29 cellular contexts compared by ENCODE assay signal in the genomic region with DNA sequence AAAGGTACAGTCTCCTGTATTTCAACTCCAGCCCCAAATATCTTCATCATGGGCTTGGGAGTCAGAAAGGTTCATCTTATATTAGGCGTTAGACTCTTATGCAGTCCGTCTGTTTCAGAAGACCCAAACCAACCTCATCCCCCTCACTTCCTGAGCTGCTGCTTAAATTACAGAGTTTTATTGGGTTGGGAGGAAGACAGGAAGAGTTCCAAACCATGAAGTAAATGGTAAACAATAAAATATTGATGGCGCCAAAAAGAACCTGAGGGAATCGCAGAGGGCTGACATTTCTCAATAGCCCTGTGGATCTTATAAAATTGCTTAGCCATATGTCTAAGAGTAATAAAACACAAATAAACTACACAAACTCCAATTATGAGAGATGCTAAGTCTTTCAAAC.
"Had no signal": no experiment of that assay in that cellular context is flagged by ENCODE, and none has a peak within 500 bp of the region (broad histone marks: within the 10 kb centered on the region; RNA-seq: fewer than 3 reads in every experiment).

No MANE protein-coding gene starts in this region.

- H3K4me1 Mint-ChIP-seq: activated CD4-positive, alpha-beta T cell treated with anti-CD3 and anti-CD28 coated beads, Interleukin-2, amount 10 ng/mL, durations not matched to agents 24 days and 14 days; activated T-helper 17 cell treated with anti-CD3 and anti-CD28 coated beads, Interleukin-2, amount 50 U/mL, for 72 hours had no signal

- H3K27ac Mint-ChIP-seq: activated B cell treated with CpG ODN at 0.5 μM for 24 hours; activated CD4-positive, alpha-beta T cell treated with anti-CD3 and anti-CD28 coated beads, Interleukin-2, amount 10 ng/mL, durations not matched to agents 24 days and 14 days; activated naive CD4-positive, alpha-beta T cell treated with anti-CD3 and anti-CD28 coated beads for 36 hours; activated naive CD8-positive, alpha-beta T cell; activated T-helper 17 cell treated with anti-CD3 and anti-CD28 coated beads, Interleukin-2, amount 50 U/mL, for 72 hours; T-helper 17 cell had no signal

- H3K27me3 ChIP-seq: brain microvascular endothelial cell, cardiac muscle cell, MG63, Peyer's patch, SJSA1 had no signal

- H3K4me3 Mint-ChIP-seq: activated B cell treated with CpG ODN at 0.5 μM for 24 hours; activated CD4-positive, alpha-beta T cell treated with anti-CD3 and anti-CD28 coated beads, Interleukin-2, amount 10 ng/mL, durations not matched to agents 24 days and 14 days; activated naive CD4-positive, alpha-beta T cell treated with anti-CD3 and anti-CD28 coated beads for 36 hours; activated naive CD8-positive, alpha-beta T cell; activated T-helper 17 cell treated with anti-CD3 and anti-CD28 coated beads, Interleukin-2, amount 50 U/mL, for 72 hours; T-helper 17 cell had no signal

- H3K4me1 ChIP-seq: Peyer's patch, SJSA1 had no signal

- H3K27ac ChIP-seq: brain microvascular endothelial cell, cardiac muscle cell, Peyer's patch, RWPE1, SJSA1 had no signal

- H3K4me3 ChIP-seq: cardiac muscle cell, Peyer's patch, SJSA1 had no signal

- H3K36me3 Mint-ChIP-seq: activated naive CD8-positive, alpha-beta T cell had no signal

- DNase-seq: activated B cell treated with CpG ODN at 0.5 μM for 24 hours; activated CD4-positive, alpha-beta T cell treated with anti-CD3 and anti-CD28 coated beads for 1 hour; activated CD4-positive, alpha-beta T cell treated with anti-CD3 and anti-CD28 coated beads, Interleukin-2, amount 10 ng/mL, durations not matched to agents 24 days and 14 days; activated CD4-positive, alpha-beta T cell treated with anti-CD3 and anti-CD28 coated beads, Interleukin-2, amount 50 U/mL, for 48 hours; activated CD8-positive, alpha-beta memory T cell treated with anti-CD3 and anti-CD28 coated beads for 24 hours; activated gamma-delta T cell; activated naive CD4-positive, alpha-beta T cell treated with anti-CD3 and anti-CD28 coated beads for 36 hours; activated T-cell treated with anti-CD3 and anti-CD28 coated beads, Interleukin-2, amount 50 U/mL, for 48 hours; amygdala; brain microvascular endothelial cell; KG1; MG63; MV-4-11; NCI-H1105; NCI-H1436; NCI-H1694 treated with DMSO at 0.1 percent for 48 hours; NCI-H2081; NCI-H510A treated with DMSO at 0.1 percent for 48 hours; NCI-H69; NK-92 treated with Interleukin-12 subunit alpha and Interleukin-12 subunit beta, amount 100 ng/mL, for 24 hours; Peyer's patch; Right ventricle myocardium superior; T-helper 17 cell; T-helper 9 cell had no signal

- H3K9me3 ChIP-seq: MG63, Peyer's patch, SJSA1 had no signal

- H3K9me3 Mint-ChIP-seq: activated B cell treated with CpG ODN at 0.5 μM for 24 hours; activated CD4-positive, alpha-beta T cell treated with anti-CD3 and anti-CD28 coated beads, Interleukin-2, amount 10 ng/mL, durations not matched to agents 24 days and 14 days; activated naive CD4-positive, alpha-beta T cell treated with anti-CD3 and anti-CD28 coated beads for 36 hours; activated T-helper 17 cell treated with anti-CD3 and anti-CD28 coated beads, Interleukin-2, amount 50 U/mL, for 72 hours had no signal

- H3K36me3 ChIP-seq: brain microvascular endothelial cell, cardiac muscle cell, MG63, Peyer's patch, SJSA1 had no signal

- ATAC-seq: activated T-helper 17 cell treated with anti-CD3 and anti-CD28 coated beads, Interleukin-2, amount 50 U/mL, for 72 hours; T-helper 17 cell had no signal
